ENCODE assay signal across 8 cellular contexts in genomic region chr7:78018541-78019456, GRCh38.
DNase-seq lines count a peak whose midpoint lies in the region; ATAC-seq and TF ChIP-seq lines count a peak whose summit lies in the region.

No MANE protein-coding gene starts in this region.

- H3K4me3 ChIP-seq in heart left ventricle (peak overlapping the region in 11 of 12 donors; percentile 30 to 69 (median 56)), psoas muscle (peak overlapping the region; percentile 72)

- WGBS in heart left ventricle, 4 donors: 4 to 10% (median 4%) methylated on average over 33 to 53 of the region's 53 CpGs
- 5 to 9% (median 6%) methylated on average over 37 to 53 of the region's 53 CpGs for WGBS in psoas muscle, 3 donors

- H3K27ac Mint-ChIP-seq in activated naive CD4-positive, alpha-beta T cell treated with anti-CD3 and anti-CD28 coated beads for 36 hours: no peak overlapping the region

- H3K4me1 ChIP-seq in heart left ventricle (peaks cover 0 to 42% (median 21%) of the 10 kb centered on the region in 12 donors), psoas muscle (peaks cover 20% of the 10 kb centered on the region)

- CTCF ChIA-PET in activated naive CD4-positive, alpha-beta T cell treated with anti-CD3 and anti-CD28 coated beads for 36 hours (lab: Charles Lee): interaction anchor here (0.9 to 6.1 kb wide), 7 partner anchors 14 to 367 kb away, joined by 3 to 81 read pairs (median 4); partner anchors contain the start of genes PHTF2 and TMEM60

- H3K9me3 Mint-ChIP-seq in activated naive CD4-positive, alpha-beta T cell treated with anti-CD3 and anti-CD28 coated beads for 36 hours: no peaks in the 10 kb centered on the region

- no peaks in the 10 kb centered on the region for H3K9me3 ChIP-seq in heart left ventricle
- H3K9me3 ChIP-seq in psoas muscle: no peaks in the 10 kb centered on the region

- intact Hi-C loops in activated naive CD4-positive, alpha-beta T cell treated with anti-CD3 and anti-CD28 coated beads for 36 hours (cut with micrococcal nuclease): no loop called here
- intact Hi-C loops in heart left ventricle (cut with DNase I): loop anchor here in 1 of 10 donors (1.0 to 5.0 kb wide), 3 partner anchors 22 to 221 kb away; partner anchors contain the start of genes PHTF2 and TMEM60
- intact Hi-C loops in psoas muscle (cut with DNase I): no loop called here

- ATAC-seq in heart left ventricle: no peak
- ATAC-seq in psoas muscle: peak in 2 of 4 donors; percentile 38 to 50
- no peak for ATAC-seq in GM21526 (IDR thresholded peaks at IDR 0.05; ENCODE audit: low FRiP score, unreplicated experiment)
- no peak for ATAC-seq in GM18870 (IDR thresholded peaks at IDR 0.05; ENCODE audit: unreplicated experiment)

- H3K36me3 Mint-ChIP-seq in activated naive CD4-positive, alpha-beta T cell treated with anti-CD3 and anti-CD28 coated beads for 36 hours (ENCODE audit: low read depth): no peaks in the 10 kb centered on the region

- peaks cover 9% of the 10 kb centered on the region for H3K4me1 Mint-ChIP-seq in activated naive CD4-positive, alpha-beta T cell treated with anti-CD3 and anti-CD28 coated beads for 36 hours (ENCODE audit: low read depth)

- peak overlapping the region; percentile 35 to 88 (median 76) for H3K27ac ChIP-seq in heart left ventricle
- H3K27ac ChIP-seq in psoas muscle: peak overlapping the region; percentile 75

- H3K4me3 Mint-ChIP-seq in activated naive CD4-positive, alpha-beta T cell treated with anti-CD3 and anti-CD28 coated beads for 36 hours: peak overlapping the region; percentile 78

- H3K27me3 ChIP-seq in heart left ventricle (peaks cover 0 to 7% (median 0%) of the 10 kb centered on the region in 9 donors), psoas muscle (ENCODE audit: insufficient read depth in 3 of 3, low read length in 2 of 3) (no peaks in the 10 kb centered on the region)

- peaks cover 32% of the 10 kb centered on the region for H3K27me3 Mint-ChIP-seq in activated naive CD4-positive, alpha-beta T cell treated with anti-CD3 and anti-CD28 coated beads for 36 hours (ENCODE audit: low read depth)

- DNase-seq in DMS79 (lab: John Stamatoyannopoulos, UW) (peak; percentile 28), HCEC 1CT (peak; percentile 45), NCI-H2029 treated with DMSO at 0.1 percent for 48 hours (lab: John Stamatoyannopoulos, UW) (peak; percentile 67), heart left ventricle (peak; percentile 21 to 67 (median 64)), psoas muscle (peak; percentile 39 to 63)
- peak; percentile 5 for DNase-seq in activated naive CD4-positive, alpha-beta T cell treated with anti-CD3 and anti-CD28 coated beads for 36 hours

- TF ChIP-seq POLR2A in heart left ventricle (IDR thresholded peaks at IDR 0.05): no peak

- H3K36me3 ChIP-seq in heart left ventricle: no peaks in the 10 kb centered on the region
- no peaks in the 10 kb centered on the region for H3K36me3 ChIP-seq in psoas muscle (ENCODE audit: insufficient read depth in 1 of 2, low read depth in 1 of 2)

- TF ChIP-seq CTCF in heart left ventricle (IDR thresholded peaks at IDR 0.05): peak in 2 of 12 donors; percentile 22 to 26
- TF ChIP-seq CTCF in psoas muscle (IDR thresholded peaks at IDR 0.05): peak; percentile 22

Comparison
In these comparisons a context has a peak if more than half of its experiments do, and no peak if none do; other contexts are left out.
1. DNase-seq: peak in every context shown above with its lines; median percentile 67 in NCI-H2029 treated with DMSO at 0.1 percent for 48 hours; 64 in heart left ventricle; 51 in psoas muscle; 45 in HCEC 1CT; 28 in DMS79; 5 in activated naive CD4-positive, alpha-beta T cell treated with anti-CD3 and anti-CD28 coated beads for 36 hours.